Comparison of ENCODE assay signal across 7 cellular contexts in the genomic region with DNA sequence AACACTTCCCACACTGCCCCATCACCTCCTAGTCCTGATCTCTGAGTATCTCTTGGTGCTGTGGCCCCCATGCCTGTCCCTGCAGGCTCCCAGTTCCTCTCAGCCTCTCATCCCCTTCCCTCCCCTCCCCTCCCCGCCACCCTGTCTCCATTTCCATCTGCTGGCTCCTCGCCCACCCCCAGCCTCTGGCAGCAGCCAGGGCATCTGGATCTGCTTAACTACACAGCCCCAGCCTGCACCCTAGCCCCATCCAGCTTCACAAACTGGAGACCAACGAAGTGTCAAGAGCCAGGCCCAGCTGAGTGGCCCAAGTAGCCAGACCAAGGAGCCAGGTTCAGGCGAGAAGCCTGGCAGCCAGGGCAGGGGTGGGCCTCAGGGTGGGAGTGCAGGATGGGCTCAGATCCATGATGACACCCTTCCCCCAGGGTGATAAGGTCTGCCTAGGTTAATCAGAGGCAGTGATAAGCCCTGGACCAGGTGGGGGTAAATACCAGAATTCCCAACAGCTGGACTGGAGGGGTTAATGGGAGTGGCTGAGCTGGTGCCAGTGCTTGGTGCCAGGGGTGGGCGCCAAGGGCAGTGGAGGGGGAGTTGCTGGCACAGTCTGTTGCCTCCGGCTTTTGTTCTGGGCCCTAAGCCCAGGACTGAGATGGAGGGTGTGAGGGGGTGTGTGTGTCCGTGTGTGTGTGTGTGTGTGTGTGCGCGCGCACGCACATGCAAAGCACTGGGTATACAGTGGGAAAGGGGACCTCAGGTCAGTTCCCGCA. TPM values are rescaled to one million over a fixed set of nuclear protein-coding genes. Genes with fewer than 3 reads are reported as not detected.
DNase-seq lines count a peak whose midpoint lies in the region; ATAC-seq and TF ChIP-seq lines count a peak whose summit lies in the region.
"Had no signal": no experiment of that assay in that cellular context is flagged by ENCODE, and none has a peak within 500 bp of the region (broad histone marks: within the 10 kb centered on the region; RNA-seq: fewer than 3 reads in every experiment).

No MANE protein-coding gene starts in this region.

- DNase-seq in AG20443 (ENCODE audit: low spot score) (peak; percentile 77), adipocyte (ENCODE audit: low read depth) (peak; percentile 91), lung (ENCODE audit: low spot score) (no peak)
- DNase-seq in effector CD4-positive, alpha-beta T cell = no peak
- DNase-seq: stimulated activated CD4-positive, alpha-beta T cell treated with anti-CD3 and anti-CD28 coated beads, Interleukin-4, amount 100 ng/mL, for 24 hours had no signal

- H3K4me3 ChIP-seq in adipocyte (ENCODE audit: low read length) (peak overlapping the region; percentile 53), lung (no peak overlapping the region)

- ATAC-seq in lung (ENCODE audit: insufficient read depth, low FRiP score) (no peak), GM19463 (IDR thresholded peaks at IDR 0.05; ENCODE audit: unreplicated experiment) (no peak), GM21619 (IDR thresholded peaks at IDR 0.05; ENCODE audit: unreplicated experiment) (no peak)

- peak overlapping the region; percentile 60 to 88 for H3K27ac ChIP-seq in lung (ENCODE audit: low read depth in 1 of 2, low read length in 1 of 2)

- H3K27me3 ChIP-seq in adipocyte (replicated peaks; ENCODE audit: control insufficient read depth, insufficient read depth, low read length) (no peaks in the 10 kb centered on the region), lung (ENCODE audit: control insufficient read depth, insufficient read depth) (no peaks in the 10 kb centered on the region)

- H3K36me3 ChIP-seq in adipocyte (ENCODE audit: control insufficient read depth, insufficient read depth, low read length, severe bottlenecking) (peaks cover 4% of the 10 kb centered on the region), lung (ENCODE audit: control insufficient read depth in 2 of 2, insufficient read depth in 2 of 2, low read length in 2 of 2) (peaks cover 0 to 4% of the 10 kb centered on the region in 2 donors)

- H3K9ac ChIP-seq in adipocyte (ENCODE audit: low read length) = peak overlapping the region; percentile 66

- WGBS in lung, 2 donors = 48 to 62% methylated on average over 12 of the region's 12 CpGs

- TF ChIP-seq CTCF in lung (IDR thresholded peaks at IDR 0.05; ENCODE audit: control extremely low read depth, extremely low read depth) = no peak

- H3K9me3 ChIP-seq in adipocyte (ENCODE audit: control insufficient read depth, low read length) (no peaks in the 10 kb centered on the region), lung (ENCODE audit: control insufficient read depth in 2 of 2, insufficient read depth in 1 of 2, low read length in 1 of 2) (no peaks in the 10 kb centered on the region)

- H3K4me1 ChIP-seq in adipocyte (ENCODE audit: control insufficient read depth, insufficient read depth, low read length) (peaks cover 48% of the 10 kb centered on the region), lung (ENCODE audit: control insufficient read depth in 2 of 2, insufficient read depth in 2 of 2, low read length in 2 of 2) (peaks cover 12 to 29% of the 10 kb centered on the region in 2 donors)

RNA-seq across cellular contexts. Expression of a gene that starts 2.5 kb away (rescaled TPM):
- total RNA-seq in lung = 10 to 100 TPM; 14.5 to 30.5 TPM
- polyA plus RNA-seq in lung = 10 to 100 TPM in 1 of 2 donors, 1 to 10 TPM in 1; 5.5 to 10.7 TPM

RNA-seq across cellular contexts. Expression of a gene that starts 8.0 kb away (rescaled TPM):
- under 1 TPM in 1 of 2 donors, not detected in 1; 0.55 TPM for total RNA-seq in lung
- under 1 TPM in 1 of 2 donors, not detected in 1; 0.05 TPM for polyA plus RNA-seq in lung

RNA-seq across cellular contexts. Expression of a gene that starts 8.0 kb away (rescaled TPM):
- 10 to 100 TPM; 44.1 to 53.0 TPM for total RNA-seq in lung
- polyA plus RNA-seq in lung = 10 to 100 TPM; 23.9 to 38.7 TPM

RNA-seq across cellular contexts. Expression of a gene that starts 16.9 kb away (rescaled TPM):
- total RNA-seq in lung = 10 to 100 TPM; 26.0 to 64.1 TPM
- polyA plus RNA-seq in lung = 10 to 100 TPM; 62.5 to 72.0 TPM

RNA-seq across cellular contexts. Expression of a gene that starts 25.6 kb away (rescaled TPM):
- total RNA-seq in lung = not detected
- polyA plus RNA-seq in lung = not detected

Comparison
In these comparisons a context has a peak if more than half of its experiments do, and no peak if none do; other contexts are left out.
1. DNase-seq: peak in AG20443 (single experiment) and adipocyte (single experiment); none in lung (single experiment) and effector CD4-positive, alpha-beta T cell (single experiment).